Comparison of ENCODE assay signal across 8 cellular contexts in genomic region chr15:42737529-42738328, GRCh38. TPM values are rescaled to one million over a fixed set of nuclear protein-coding genes. Genes with fewer than 3 reads are reported as not detected.
DNase-seq lines count a peak whose midpoint lies in the region; TF ChIP-seq lines count a peak whose summit lies in the region.

No MANE protein-coding gene starts in this region.

- no peaks in the 10 kb centered on the region for H3K9me3 ChIP-seq in KOPT-K1 (ENCODE audit: insufficient read depth, low read length, poor library complexity, severe bottlenecking)

- H3K36me3 Mint-ChIP-seq in MCF 10A (ENCODE audit: insufficient read depth, unreplicated experiment) (peaks cover 36% of the 10 kb centered on the region), mesothelial cell of epicardium (peaks cover 10% of the 10 kb centered on the region)

- H3K27me3 Mint-ChIP-seq in MCF 10A (ENCODE audit: insufficient read depth, unreplicated experiment) (no peaks in the 10 kb centered on the region), mesothelial cell of epicardium (ENCODE audit: low read depth) (no peaks in the 10 kb centered on the region)

- H3K4me3 Mint-ChIP-seq in MCF 10A (ENCODE audit: unreplicated experiment) (peak overlapping the region; percentile 75), mesothelial cell of epicardium (peak overlapping the region; percentile 72)

- peaks cover 27% of the 10 kb centered on the region for H3K36me3 ChIP-seq in KOPT-K1 (ENCODE audit: insufficient read depth, low read length)

- in situ Hi-C loops in Caki2 (cut with HindIII; ENCODE audit: low pct_unique_long_range_greater_than_20kb, low sequenced_read_pairs): no loop called here

- H3K4me1 Mint-ChIP-seq in MCF 10A (ENCODE audit: insufficient read depth, unreplicated experiment) (no peaks in the 10 kb centered on the region), mesothelial cell of epicardium (peaks cover 30% of the 10 kb centered on the region)

- POLR2A ChIA-PET in MCF 10A (lab: Yijun Ruan, JAX): interaction anchor here (0.6 to 2.1 kb wide), 3 partner anchors 9 to 189 kb away, joined by 3 to 7 read pairs (median 3); no protein-coding TSS in a partner anchor

- intact Hi-C loops in MCF 10A (cut with micrococcal nuclease): loop anchor here (1.0 kb wide), 1 partner anchor 189 kb away; no protein-coding TSS in a partner anchor

- H3K9me3 Mint-ChIP-seq in MCF 10A (ENCODE audit: unreplicated experiment) (no peaks in the 10 kb centered on the region), mesothelial cell of epicardium (no peaks in the 10 kb centered on the region)

- CTCF ChIA-PET in MCF 10A (lab: Yijun Ruan, JAX): interaction anchor here (0.5 to 3.0 kb wide), 19 partner anchors 10 to 238 kb away, joined by 3 to 24 read pairs (median 4); no protein-coding TSS in a partner anchor

- TF ChIP-seq CTCF in MCF 10A (IDR thresholded peaks at IDR 0.05; ENCODE audit: unreplicated experiment): peak; percentile 67
- TF ChIP-seq CTCF in mesothelial cell of epicardium (IDR thresholded peaks at IDR 0.05; ENCODE audit: unreplicated experiment): no peak

- BruUV-seq in MCF 10A (replicated peaks; lab: Mats Ljungman, UMichigan): TSS peak; percentile 59

- H3K27ac Mint-ChIP-seq in MCF 10A (ENCODE audit: low read depth, unreplicated experiment) (peak overlapping the region; percentile 12), mesothelial cell of epicardium (peak overlapping the region; percentile 89)

- peak; percentile 23 for DNase-seq in Caki2 (ENCODE audit: low read depth)
- DNase-seq in MCF 10A (ENCODE audit: unreplicated experiment): peak; percentile 62
- no peak for DNase-seq in mesothelial cell of epicardium (ENCODE audit: low spot score in 2 of 2, unreplicated experiment in 2 of 2)
- DNase-seq in inferior parietal cortex (ENCODE audit: extremely low spot score): no peak
- no peak for DNase-seq in NCI-H2107 treated with DMSO at 0.1 percent for 48 hours (lab: John Stamatoyannopoulos, UW; ENCODE audit: unreplicated experiment)
- DNase-seq in C1 segment of cervical spinal cord (lab: John Stamatoyannopoulos, UW): no peak
- DNase-seq in amniotic stem cell (lab: John Stamatoyannopoulos, UW): no peak

- peak overlapping the region; percentile 94 for H3K27ac ChIP-seq in KOPT-K1 (ENCODE audit: low read depth, low read length, poor library complexity, severe bottlenecking)

RNA-seq across cellular contexts. Expression of gene CDAN1, which starts 0.8 kb away (rescaled TPM):
- total RNA-seq in Caki2 (2014; rRNA removed; shearing (Covaris generic); ENCODE audit: low replicate concordance): 10.8 and 12.1 TPM in 2 replicates
- total RNA-seq in MCF 10A (2022): 9.5 and 14.8 TPM in 2 replicates
- 32.8 to 39.6 TPM (median 36.8 TPM) in 3 replicates for total RNA-seq in mesothelial cell of epicardium

Comparison
In these comparisons a context has a peak if more than half of its experiments do, and no peak if none do; other contexts are left out.
1. DNase-seq: peak in Caki2 (single experiment) and MCF 10A (single experiment); none in mesothelial cell of epicardium (0 of 2), inferior parietal cortex (single experiment), NCI-H2107 treated with DMSO at 0.1 percent for 48 hours (single experiment), C1 segment of cervical spinal cord (0 of 14) and amniotic stem cell (single experiment).